ENCODE assay signal across 22 cellular contexts in the genomic region with DNA sequence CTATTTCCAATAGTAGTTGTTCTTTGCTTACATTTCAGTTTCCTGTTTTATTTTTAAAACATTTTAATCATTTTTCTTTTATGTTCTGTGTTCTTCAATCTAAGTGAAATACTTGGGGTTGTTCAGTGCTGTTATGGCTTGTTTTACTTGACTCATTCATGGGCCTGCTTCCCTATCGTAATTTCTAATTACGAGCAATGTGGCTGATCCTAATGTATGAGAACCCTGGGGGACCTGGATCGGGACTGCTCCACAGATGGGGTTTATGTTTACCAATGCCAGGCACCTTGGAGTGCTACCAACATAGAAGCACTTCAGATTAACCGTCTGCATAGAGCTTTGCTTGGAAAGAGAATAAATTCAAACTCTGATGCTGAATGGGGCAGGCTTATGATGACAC. TPM values are rescaled to one million over a fixed set of nuclear protein-coding genes. Genes with fewer than 3 reads are reported as not detected.
DNase-seq lines count a peak whose midpoint lies in the region; TF ChIP-seq lines count a peak whose summit lies in the region.
"Had no signal": no experiment of that assay in that cellular context is flagged by ENCODE, and none has a peak within 500 bp of the region (broad histone marks: within the 10 kb centered on the region; RNA-seq: fewer than 3 reads in every experiment).

No MANE protein-coding gene starts in this region.

- TF ChIP-seq POLR2A in transverse colon (IDR thresholded peaks at IDR 0.05) = no peak
- no peak for TF ChIP-seq POLR2A in suprapubic skin (IDR thresholded peaks at IDR 0.05)

- H3K9ac ChIP-seq in SK-N-MC (ENCODE audit: insufficient read length) = no peak overlapping the region
- H3K9ac ChIP-seq: KMS-11 had no signal

- TF ChIP-seq EP300 in transverse colon (IDR thresholded peaks at IDR 0.05; ENCODE audit: low read depth) (no peak), suprapubic skin (IDR thresholded peaks at IDR 0.05) (no peak)

- TF ChIP-seq CTCF in HFFc6 (IDR thresholded peaks at IDR 0.05) = no peak
- no peak for TF ChIP-seq CTCF in transverse colon (IDR thresholded peaks at IDR 0.05)
- no peak for TF ChIP-seq CTCF in suprapubic skin (IDR thresholded peaks at IDR 0.05)

- in situ Hi-C loops in transverse colon (cut with MboI; ENCODE audit: low pct_ligation_motif_present in 1 of 4, low pct_unique_long_range_greater_than_20kb in 1 of 4, low sequenced_read_pairs in 3 of 4) = no loop called here

- intact Hi-C loops in transverse colon (cut with DNase I; ENCODE audit: low total_unique reads) = no loop called here

- peak overlapping the region; percentile 52 for H3K27ac Mint-ChIP-seq in HFFc6
- H3K27ac Mint-ChIP-seq: activated CD4-positive, alpha-beta memory T cell treated with anti-CD3 and anti-CD28 coated beads, Interleukin-2, amount 10 ng/mL, durations not matched to agents 7 days and 5 days; activated naive CD4-positive, alpha-beta T cell treated with anti-CD3 and anti-CD28 coated beads, Interleukin-2, amount 10 ng/mL, durations not matched to agents 7 days and 5 days; activated T-cell treated with anti-CD3 and anti-CD28 coated beads, Interleukin-2, amount 50 U/mL, for 24 hours had no signal

- peaks cover 9% of the 10 kb centered on the region; the same call in 1 of the 2 replicates for H3K36me3 ChIP-seq in SK-N-MC (ENCODE audit: insufficient read depth, low read length)
- H3K36me3 ChIP-seq in transverse colon = no peaks in the 10 kb centered on the region
- no peaks in the 10 kb centered on the region for H3K36me3 ChIP-seq in suprapubic skin
- H3K36me3 ChIP-seq: BE2C, lower lobe of right lung had no signal

- peak overlapping the region; percentile 47 for H3K4me3 Mint-ChIP-seq in HFFc6
- H3K4me3 Mint-ChIP-seq: activated CD4-positive, alpha-beta memory T cell treated with anti-CD3 and anti-CD28 coated beads, Interleukin-2, amount 10 ng/mL, durations not matched to agents 7 days and 5 days; activated naive CD4-positive, alpha-beta T cell treated with anti-CD3 and anti-CD28 coated beads, Interleukin-2, amount 10 ng/mL, durations not matched to agents 7 days and 5 days; activated T-cell treated with anti-CD3 and anti-CD28 coated beads, Interleukin-2, amount 50 U/mL, for 24 hours had no signal

- DNase-seq in DMS 273 (lab: John Stamatoyannopoulos, UW; ENCODE audit: unreplicated experiment) (peak; percentile 56), DMS 273 treated with DMSO at 0.1 percent for 48 hours (lab: John Stamatoyannopoulos, UW) (no peak), HFFc6 (peak; percentile 11), SK-N-MC (ENCODE audit: low read depth, low spot score) (no peak), fibroblast of peridontal ligament (ENCODE audit: extremely low read depth) (peak; percentile 55), transverse colon (no peak), suprapubic skin (ENCODE audit: low spot score in 2 of 2) (no peak), glomerular visceral epithelial cell (ENCODE audit: extremely low spot score) (no peak)
- DNase-seq: activated CD4-positive, alpha-beta memory T cell treated with anti-CD3 and anti-CD28 coated beads, Interleukin-2, amount 10 ng/mL, durations not matched to agents 7 days and 5 days; activated naive CD4-positive, alpha-beta T cell treated with anti-CD3 and anti-CD28 coated beads, Interleukin-2, amount 10 ng/mL, durations not matched to agents 7 days and 5 days; activated T-cell treated with anti-CD3 and anti-CD28 coated beads, Interleukin-2, amount 50 U/mL, for 24 hours; BE2C; HCEC 1CT; lower lobe of right lung; MV-4-11; NCI-H1930; NCI-H524 treated with DMSO at 0.1 percent for 48 hours; stomach; T1000 had no signal

- H3K27me3 ChIP-seq in transverse colon (no peaks in the 10 kb centered on the region), suprapubic skin (no peaks in the 10 kb centered on the region)
- H3K27me3 ChIP-seq: BE2C, stomach had no signal

- peaks cover 33% of the 10 kb centered on the region for H3K4me1 Mint-ChIP-seq in HFFc6 (ENCODE audit: low read depth)

- H3K36me3 Mint-ChIP-seq in HFFc6 (ENCODE audit: low read depth) = peaks cover 34% of the 10 kb centered on the region

- no peaks in the 10 kb centered on the region; the same call in 1 of the 2 replicates for H3K27me3 Mint-ChIP-seq in HFFc6 (ENCODE audit: insufficient read depth)
- H3K27me3 Mint-ChIP-seq: activated CD4-positive, alpha-beta memory T cell treated with anti-CD3 and anti-CD28 coated beads, Interleukin-2, amount 10 ng/mL, durations not matched to agents 7 days and 5 days; activated naive CD4-positive, alpha-beta T cell treated with anti-CD3 and anti-CD28 coated beads, Interleukin-2, amount 10 ng/mL, durations not matched to agents 7 days and 5 days; activated T-cell treated with anti-CD3 and anti-CD28 coated beads, Interleukin-2, amount 50 U/mL, for 24 hours had no signal

- H3K4me1 ChIP-seq in transverse colon (peaks cover 9 to 26% (median 16%) of the 10 kb centered on the region in 4 donors), suprapubic skin (peaks cover 4% of the 10 kb centered on the region)
- H3K4me1 ChIP-seq: BE2C had no signal

- WGBS in transverse colon (ENCODE audit: low coverage in 1 of 2), 2 donors = 50 to 60% methylated on average over 4 of the region's 4 CpGs
- 37% methylated on average over 4 of the region's 4 CpGs for WGBS in suprapubic skin

- H3K27ac ChIP-seq in SK-N-MC (peak overlapping the region; percentile 38; the same call in 1 of the 2 replicates), transverse colon (no peak overlapping the region), suprapubic skin (no peak overlapping the region)
- H3K27ac ChIP-seq: 22Rv1, KMS-11, lower lobe of right lung, RWPE1, stomach had no signal

- H3K9me3 Mint-ChIP-seq in HFFc6 = peaks cover 8% of the 10 kb centered on the region
- H3K9me3 Mint-ChIP-seq: activated T-cell treated with anti-CD3 and anti-CD28 coated beads, Interleukin-2, amount 50 U/mL, for 24 hours had no signal

- H3K4me3 ChIP-seq in SK-N-MC (no peak overlapping the region), transverse colon (no peak overlapping the region), suprapubic skin (no peak overlapping the region)
- H3K4me3 ChIP-seq: lower lobe of right lung, stomach had no signal

- H3K9me3 ChIP-seq in SK-N-MC (ENCODE audit: low read depth, low read length) (no peaks in the 10 kb centered on the region), transverse colon (no peaks in the 10 kb centered on the region), suprapubic skin (no peaks in the 10 kb centered on the region)
- H3K9me3 ChIP-seq: BE2C, lower lobe of right lung, stomach had no signal

RNA-seq across cellular contexts. Expression of gene TECPR2, which starts 29.8 kb away (rescaled TPM):
- 10 to 100 TPM; 22.0 to 29.6 (median 26.4) TPM for total RNA-seq in HFFc6 (2021; fragmentation: NEBNext Ultra II Directional; extraction: Animal tissue kit (Norgen Biotek cat#: 25700))
- total RNA-seq in transverse colon (10 to 100 TPM; 12.6 to 47.4 (median 17.9) TPM), suprapubic skin (10 to 100 TPM; 12.1 to 22.6 (median 16.8) TPM)

RNA-seq across cellular contexts. Expression of gene CINP, which starts 29.8 kb away (rescaled TPM):
- total RNA-seq in HFFc6 (2021; fragmentation: NEBNext Ultra II Directional; extraction: Animal tissue kit (Norgen Biotek cat#: 25700)) = 10 to 100 TPM; 58.9 to 65.7 (median 62.4) TPM
- total RNA-seq in transverse colon (10 to 100 TPM; 10.5 to 32.0 (median 19.0) TPM), suprapubic skin (10 to 100 TPM; 28.3 to 35.1 (median 29.4) TPM)

Comparison
In these comparisons a context has a peak if more than half of its experiments do, and no peak if none do; other contexts are left out.
1. DNase-seq: peak in DMS 273 (single experiment), HFFc6 (single experiment) and fibroblast of peridontal ligament (single experiment); none in DMS 273 treated with DMSO at 0.1 percent for 48 hours (single experiment), SK-N-MC (single experiment), transverse colon (single experiment), suprapubic skin (0 of 2) and glomerular visceral epithelial cell (single experiment).